ENCODE assay signal across 1 cellular context in genomic region chr2:8659735-8660492, GRCh38.
TF ChIP-seq lines count a peak whose summit lies in the region.

No MANE protein-coding gene starts in this region.

TF ChIP-seq in A549, 52 proteins besides CTCF, POLR2A, EP300 and RAD21 (continued from another document):
- no peak for TF ChIP-seq BCL3 (IDR thresholded peaks at IDR 0.05)
- TF ChIP-seq CEBPB (IDR thresholded peaks at IDR 0.05), result no peak
- no peak for TF ChIP-seq SMC3 (IDR thresholded peaks at IDR 0.05)
- no peak for TF ChIP-seq CHD4 (IDR thresholded peaks at IDR 0.05; ENCODE audit: borderline replicate concordance)
- TF ChIP-seq POLR2AphosphoS2 (conservative IDR thresholded peaks at IDR 0.05; ENCODE audit: low read length), result no peak
- TF ChIP-seq MAFK (IDR thresholded peaks at IDR 0.05; ENCODE audit: partially characterized antibody), result no peak
